ENCODE assay signal across 10 cellular contexts in the genomic region with DNA sequence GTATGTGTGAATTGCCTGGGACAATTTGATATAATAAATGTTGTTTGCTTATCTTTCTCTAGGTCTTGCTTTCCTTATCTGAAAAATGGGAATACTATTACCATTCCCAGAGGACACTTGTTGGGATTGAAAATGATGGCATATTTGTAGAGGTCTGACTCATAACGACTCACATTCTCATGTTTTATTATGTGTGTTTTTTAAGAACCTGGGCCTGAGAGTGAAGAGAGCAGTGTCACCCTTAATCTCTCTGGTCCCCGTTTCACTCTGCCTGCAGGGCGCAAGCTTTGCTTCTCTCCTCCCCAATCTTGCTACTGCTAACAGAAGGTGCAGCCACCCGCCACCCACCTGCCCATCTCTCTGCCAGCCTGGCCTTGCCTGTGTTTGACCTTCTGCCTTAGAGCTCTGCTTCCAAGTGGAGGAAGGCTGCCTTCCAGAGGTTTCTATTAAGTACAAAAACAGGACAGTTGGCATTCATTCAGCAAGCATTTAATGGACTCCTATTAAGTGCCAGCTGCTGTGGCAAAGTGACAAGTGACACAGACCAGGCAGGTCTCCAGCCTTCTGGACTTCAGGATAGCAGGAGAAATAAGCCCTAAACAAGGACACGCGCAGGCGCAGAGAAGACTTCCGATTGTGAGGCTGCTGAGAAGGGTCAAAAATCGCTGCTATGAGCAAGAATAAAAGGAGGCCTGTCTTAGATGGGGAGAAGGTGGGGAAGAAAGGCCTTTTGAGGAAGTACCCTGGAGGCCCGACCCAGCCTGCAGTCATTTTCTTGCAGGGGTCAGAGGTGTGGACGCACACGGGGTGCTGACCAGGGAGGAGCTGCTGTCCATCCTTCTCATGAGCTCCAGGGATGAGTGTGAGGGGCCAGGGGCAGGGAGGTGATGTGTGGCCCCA.
DNase-seq lines count a peak whose midpoint lies in the region; ATAC-seq, FAIRE-seq and TF ChIP-seq lines count a peak whose summit lies in the region.
"Had no signal": no experiment of that assay in that cellular context is flagged by ENCODE, and none has a peak within 500 bp of the region (broad histone marks: within the 10 kb centered on the region; RNA-seq: fewer than 3 reads in every experiment).

No MANE protein-coding gene starts in this region.

- no peaks in the 10 kb centered on the region for H4K20me1 ChIP-seq in OCI-LY1 (ENCODE audit: insufficient read depth, low read length)
- H4K20me1 ChIP-seq in endothelial cell of umbilical vein (replicated peaks; ENCODE audit: control insufficient read depth, extremely low read depth, insufficient read depth, low read length) = no peaks in the 10 kb centered on the region
- no peaks in the 10 kb centered on the region for H4K20me1 ChIP-seq in MM.1S (ENCODE audit: insufficient read depth, low read length)

- H3K27me3 ChIP-seq in OCI-LY1 (ENCODE audit: insufficient read depth, low read length) (no peaks in the 10 kb centered on the region), endothelial cell of umbilical vein (ENCODE audit: control insufficient read depth in 2 of 2, insufficient read depth in 2 of 2, low read length in 2 of 2) (no peaks in the 10 kb centered on the region), HAP-1 (ENCODE audit: low read depth) (no peaks in the 10 kb centered on the region), MM.1S (replicated peaks; ENCODE audit: insufficient read depth, low read length) (no peaks in the 10 kb centered on the region)

- dilution Hi-C loops in endothelial cell of umbilical vein (cut with MboI; ENCODE audit: extremely low pct_ligation_motif_present, low sequenced_read_pairs) = no loop called here

- TF ChIP-seq POLR2A in endothelial cell of umbilical vein (IDR thresholded peaks at IDR 0.05; ENCODE audit: low read depth, low read length) = no peak

- peaks cover 1% of the 10 kb centered on the region; the same call in 1 of the 2 replicates for H3F3A ChIP-seq in OCI-LY1 (ENCODE audit: insufficient read depth, low read length)
- peaks cover 13% of the 10 kb centered on the region for H3F3A ChIP-seq in MM.1S (ENCODE audit: insufficient read depth, low read length)

- H3K27ac ChIP-seq in OCI-LY1 (ENCODE audit: low read depth, low read length, poor library complexity, severe bottlenecking) (peak overlapping the region; percentile 26), endothelial cell of umbilical vein (ENCODE audit: insufficient read depth, low read depth, low read length) (no peak overlapping the region), MM.1S (ENCODE audit: low read length) (no peak overlapping the region)

- CTCF ChIA-PET in endothelial cell of umbilical vein (lab: Charles Lee) = interaction anchor here (0.8 kb wide), 1 partner anchor 324 kb away, joined by 4 read pairs; no protein-coding TSS in a partner anchor

- H3K9me1 ChIP-seq in endothelial cell of umbilical vein (replicated peaks; ENCODE audit: control insufficient read depth, extremely low read depth, insufficient read depth, low read length) = no peaks in the 10 kb centered on the region

- no peak overlapping the region for H3K9ac ChIP-seq in OCI-LY1 (ENCODE audit: low read length)
- H3K9ac ChIP-seq in endothelial cell of umbilical vein (replicated peaks; ENCODE audit: extremely low read depth, insufficient read depth, low read length) = no peak overlapping the region
- H3K9ac ChIP-seq in MM.1S (ENCODE audit: low read length) = no peak overlapping the region

- H3K9me2 ChIP-seq in OCI-LY1 (ENCODE audit: low read depth, low read length) = no peaks in the 10 kb centered on the region
- no peaks in the 10 kb centered on the region for H3K9me2 ChIP-seq in MM.1S (replicated peaks; ENCODE audit: insufficient read depth, low read length)

- peak; percentile 55 for FAIRE-seq in endothelial cell of umbilical vein (lab: Jason Lieb, UNC)

- H3K4me2 ChIP-seq in OCI-LY1 (ENCODE audit: low read length) (no peak overlapping the region), endothelial cell of umbilical vein (ENCODE audit: insufficient read depth, low read length) (no peak overlapping the region), MM.1S (ENCODE audit: low read depth, low read length) (no peak overlapping the region)

- intact Hi-C loops in endothelial cell of umbilical vein (cut with micrococcal nuclease) = loop anchor here (5.0 kb wide), 1 partner anchor 57 kb away; no protein-coding TSS in a partner anchor
- intact Hi-C loops in sciatic nerve (cut with DNase I) = no loop called here
- intact Hi-C loops in mucosa of descending colon (cut with DNase I, micrococcal nuclease) = no loop called here

- no TSS peak for BruUV-seq in endothelial cell of umbilical vein (replicated peaks; lab: Mats Ljungman, UMichigan)

- in situ Hi-C loops in HAP-1 (cut with MboI; ENCODE audit: low sequenced_read_pairs) = no loop called here

- H3K4me3 ChIP-seq in OCI-LY1 (ENCODE audit: low read depth, low read length, poor library complexity, severe bottlenecking) (no peak overlapping the region), endothelial cell of umbilical vein (replicated peaks in 1 of 3; ENCODE audit: insufficient read depth in 1 of 3, low read depth in 1 of 3, low read length in 3 of 3) (no peak overlapping the region), HAP-1 (no peak overlapping the region), mucosa of descending colon (no peak overlapping the region), MM.1S (ENCODE audit: low read length) (no peak overlapping the region)

- H3K36me3 ChIP-seq in OCI-LY1 (ENCODE audit: insufficient read depth, low read length) = no peaks in the 10 kb centered on the region
- H3K36me3 ChIP-seq in endothelial cell of umbilical vein (ENCODE audit: control insufficient read depth in 2 of 2, extremely low read depth in 1 of 2, insufficient read depth in 2 of 2, low read length in 2 of 2) = no peaks in the 10 kb centered on the region
- no peaks in the 10 kb centered on the region for H3K36me3 ChIP-seq in HAP-1 (replicated peaks)
- H3K36me3 ChIP-seq in mucosa of descending colon (ENCODE audit: low read depth) = no peaks in the 10 kb centered on the region
- H3K36me3 ChIP-seq in MM.1S (replicated peaks; ENCODE audit: insufficient read depth, low read length) = no peaks in the 10 kb centered on the region

- no peak for TF ChIP-seq CTCF in OCI-LY1 (IDR thresholded peaks at IDR 0.05; ENCODE audit: low read length)
- no peak for TF ChIP-seq CTCF in endothelial cell of umbilical vein (IDR thresholded peaks at IDR 0.05; ENCODE audit: extremely low read depth in 1 of 2, insufficient read depth in 1 of 2, low read depth in 1 of 2, low read length in 2 of 2)
- TF ChIP-seq CTCF in mucosa of descending colon (IDR thresholded peaks at IDR 0.05) = no peak
- no peak for TF ChIP-seq CTCF in MM.1S (IDR thresholded peaks at IDR 0.05; ENCODE audit: low read length)

- POLR2A ChIA-PET in endothelial cell of umbilical vein (lab: Charles Lee) = no interaction called here

- H3K4me1 ChIP-seq in OCI-LY1 (ENCODE audit: insufficient read depth, low read length, severe bottlenecking) (peaks cover 45% of the 10 kb centered on the region), endothelial cell of umbilical vein (ENCODE audit: control insufficient read depth, extremely low read depth, insufficient read depth, low read length) (peaks cover 6% of the 10 kb centered on the region), HAP-1 (no peaks in the 10 kb centered on the region), mucosa of descending colon (ENCODE audit: low read depth) (no peaks in the 10 kb centered on the region), MM.1S (ENCODE audit: low read length) (peaks cover 23% of the 10 kb centered on the region)

- no peaks in the 10 kb centered on the region for H3K9me3 ChIP-seq in OCI-LY1 (ENCODE audit: low read length)
- H3K9me3 ChIP-seq in endothelial cell of umbilical vein (replicated peaks; ENCODE audit: control insufficient read depth, insufficient read depth, low read length) = no peaks in the 10 kb centered on the region
- no peaks in the 10 kb centered on the region for H3K9me3 ChIP-seq in HAP-1
- no peaks in the 10 kb centered on the region for H3K9me3 ChIP-seq in mucosa of descending colon
- no peaks in the 10 kb centered on the region for H3K9me3 ChIP-seq in MM.1S (replicated peaks; ENCODE audit: insufficient read depth, low read length)

- H3K79me2 ChIP-seq in OCI-LY1 (ENCODE audit: insufficient read depth, low read length) = no peaks in the 10 kb centered on the region
- H3K79me2 ChIP-seq in endothelial cell of umbilical vein (ENCODE audit: control insufficient read depth, insufficient read depth, low read length) = no peaks in the 10 kb centered on the region
- H3K79me2 ChIP-seq in MM.1S (ENCODE audit: low read length) = no peaks in the 10 kb centered on the region

- no peak overlapping the region for H2AFZ ChIP-seq in OCI-LY1 (ENCODE audit: low read length)
- peak overlapping the region; percentile 52 for H2AFZ ChIP-seq in endothelial cell of umbilical vein (ENCODE audit: low read depth, low read length)
- no peak overlapping the region for H2AFZ ChIP-seq in MM.1S (ENCODE audit: low read length)

- no peak for ATAC-seq in sciatic nerve
- ATAC-seq in mucosa of descending colon = no peak

- DNase-seq in NCI-H1092 treated with DMSO at 0.1 percent for 48 hours (lab: John Stamatoyannopoulos, UW) (peak; percentile 1), NCI-H1092 (lab: John Stamatoyannopoulos, UW) (no peak), endothelial cell of umbilical vein (ENCODE audit: low read depth, low spot score) (peak; percentile 42), sciatic nerve (ENCODE audit: low spot score) (peak; percentile 13), HAP-1 (ENCODE audit: low spot score in 2 of 2) (no peak), mucosa of descending colon (no peak), MM.1S (no peak)
- DNase-seq: 8988T, foreskin melanocyte had no signal

TF ChIP-seq in endothelial cell of umbilical vein, 7 proteins besides CTCF, POLR2A, EP300 and RAD21:
- TF ChIP-seq EZH2 (IDR thresholded peaks at IDR 0.05; ENCODE audit: borderline replicate concordance, low read depth, low read length, severe bottlenecking) = no peak
- TF ChIP-seq MAX (IDR thresholded peaks at IDR 0.05; ENCODE audit: insufficient read depth, insufficient read length) = no peak
- no peak for TF ChIP-seq POLR2AphosphoS5 (IDR thresholded peaks at IDR 0.05; ENCODE audit: insufficient read depth, low read depth, low read length)
- peak; percentile 88 for TF ChIP-seq FOS (IDR thresholded peaks at IDR 0.05; ENCODE audit: borderline replicate concordance, insufficient read depth, low read length)
- peak; percentile 62 for TF ChIP-seq JUN (IDR thresholded peaks at IDR 0.05; ENCODE audit: borderline replicate concordance, insufficient read depth, insufficient read length, low read depth)
- TF ChIP-seq MYC (IDR thresholded peaks at IDR 0.05; ENCODE audit: low read depth, low read length) = no peak

Comparison
In these comparisons a context has a peak if more than half of its experiments do, and no peak if none do; other contexts are left out.
1. DNase-seq: peak in NCI-H1092 treated with DMSO at 0.1 percent for 48 hours (single experiment), endothelial cell of umbilical vein (single experiment) and sciatic nerve (single experiment); none in NCI-H1092 (single experiment), HAP-1 (0 of 2), mucosa of descending colon (0 of 3) and MM.1S (single experiment).